In the genomic region with DNA sequence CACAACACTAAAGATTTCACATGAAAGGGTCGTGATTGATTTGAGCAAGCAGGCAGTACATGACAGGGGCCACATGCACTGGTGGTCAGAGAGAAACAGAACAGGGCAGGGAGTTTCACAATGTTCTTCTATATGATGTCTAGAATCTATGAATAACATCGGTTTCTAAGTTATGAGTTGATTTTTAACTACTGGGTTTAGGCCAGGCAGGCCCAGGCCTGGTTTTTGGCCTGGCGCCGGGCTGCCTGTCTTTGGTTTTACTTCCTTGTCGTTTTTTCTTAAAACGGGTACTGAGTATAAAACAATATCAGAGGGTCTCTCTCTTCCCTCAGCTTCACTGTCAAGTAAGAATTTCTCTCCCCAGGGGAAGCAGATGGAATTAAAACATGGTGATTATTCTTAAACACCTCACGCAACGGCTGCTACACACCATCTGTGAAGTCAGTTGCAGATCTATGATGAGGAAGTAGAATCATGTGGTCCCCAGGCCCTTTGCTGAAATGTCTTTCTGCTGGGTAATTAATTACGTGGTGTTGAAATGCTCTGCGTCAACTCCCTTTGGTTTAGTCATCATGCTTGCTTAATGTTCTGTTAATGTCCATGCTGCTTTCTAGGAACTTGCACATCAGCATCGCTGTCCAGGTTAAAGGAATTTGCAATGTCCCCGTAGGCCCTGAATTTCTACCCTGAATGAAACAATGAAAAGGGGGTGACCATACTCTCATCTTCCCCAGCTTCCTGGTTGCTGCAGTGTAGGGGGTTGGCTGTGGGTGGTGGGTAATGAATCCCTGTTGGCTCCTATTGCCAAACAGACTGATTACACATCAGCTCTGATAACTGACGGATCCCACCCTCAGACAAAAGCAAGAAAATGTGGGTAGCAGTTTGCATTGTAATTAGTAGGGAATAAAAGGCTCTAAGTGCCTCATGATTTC, we compare ENCODE assay signal across 8 cellular contexts.
DNase-seq lines count a peak whose midpoint lies in the region; ATAC-seq and TF ChIP-seq lines count a peak whose summit lies in the region.

No MANE protein-coding gene starts in this region.

- no peak overlapping the region for H3K4me3 ChIP-seq in epithelial cell of proximal tubule (ENCODE audit: low read depth, low read length)

- DNase-seq in D341Med (ENCODE audit: low spot score) (peak; percentile 60), HFFc6 (peak; percentile 87), NCI-H748 (lab: John Stamatoyannopoulos, UW; ENCODE audit: unreplicated experiment) (peak; percentile 90), epithelial cell of proximal tubule (ENCODE audit: low read depth) (peak; percentile 99), pons (ENCODE audit: low spot score) (peak; percentile 66), osteocyte (ENCODE audit: extremely low spot score, unreplicated experiment) (no peak)
- DNase-seq in CD4-positive, alpha-beta T cell, result no peak
- DNase-seq in activated naive CD8-positive, alpha-beta T cell treated with anti-CD3 and anti-CD28 coated beads for 36 hours, result no peak

- H3K27me3 ChIP-seq in CD4-positive, alpha-beta T cell (ENCODE audit: control insufficient read depth, insufficient read depth, low read length), result no peaks in the 10 kb centered on the region

- no peaks in the 10 kb centered on the region for H3K9me3 ChIP-seq in CD4-positive, alpha-beta T cell (ENCODE audit: control insufficient read depth, low read length)

- CTCF ChIA-PET in CD4-positive, alpha-beta T cell (lab: Charles Lee), result no interaction called here

- POLR2A ChIA-PET in CD4-positive, alpha-beta T cell (lab: Charles Lee), result no interaction called here

- peaks cover 4% of the 10 kb centered on the region; the same call in 1 of the 2 replicates for H3K36me3 Mint-ChIP-seq in HFFc6 (ENCODE audit: low read depth)
- no peaks in the 10 kb centered on the region for H3K36me3 Mint-ChIP-seq in CD4-positive, alpha-beta T cell (ENCODE audit: low read depth)
- H3K36me3 Mint-ChIP-seq in osteocyte (ENCODE audit: unreplicated experiment), result no peaks in the 10 kb centered on the region
- no peaks in the 10 kb centered on the region for H3K36me3 Mint-ChIP-seq in activated naive CD8-positive, alpha-beta T cell treated with anti-CD3 and anti-CD28 coated beads for 36 hours

- ATAC-seq in CD4-positive, alpha-beta T cell (ENCODE audit: poor library complexity), result no peak

- H3K27me3 Mint-ChIP-seq in HFFc6 (ENCODE audit: insufficient read depth) (peaks cover 28% of the 10 kb centered on the region), osteocyte (ENCODE audit: unreplicated experiment) (peaks cover 17% of the 10 kb centered on the region)
- H3K27me3 Mint-ChIP-seq in CD4-positive, alpha-beta T cell, result peaks cover 5% of the 10 kb centered on the region
- H3K27me3 Mint-ChIP-seq in activated naive CD8-positive, alpha-beta T cell treated with anti-CD3 and anti-CD28 coated beads for 36 hours, result peaks cover 4% of the 10 kb centered on the region

- H3K9me3 Mint-ChIP-seq in HFFc6 (peaks cover 14% of the 10 kb centered on the region; the same call in 1 of the 2 replicates), osteocyte (ENCODE audit: unreplicated experiment) (peaks cover 10% of the 10 kb centered on the region)
- H3K9me3 Mint-ChIP-seq in CD4-positive, alpha-beta T cell, result peaks cover 6% of the 10 kb centered on the region
- peaks cover 5% of the 10 kb centered on the region for H3K9me3 Mint-ChIP-seq in activated naive CD8-positive, alpha-beta T cell treated with anti-CD3 and anti-CD28 coated beads for 36 hours

- intact Hi-C loops in CD4-positive, alpha-beta T cell (cut with DNase I, micrococcal nuclease), result no loop called here

- H3K27ac ChIP-seq in CD4-positive, alpha-beta T cell (ENCODE audit: low read depth, low read length), result no peak overlapping the region

- peak overlapping the region; percentile 60 for H3K27ac Mint-ChIP-seq in HFFc6
- no peak overlapping the region for H3K27ac Mint-ChIP-seq in CD4-positive, alpha-beta T cell
- no peak overlapping the region for H3K27ac Mint-ChIP-seq in osteocyte (ENCODE audit: unreplicated experiment)
- no peak overlapping the region for H3K27ac Mint-ChIP-seq in activated naive CD8-positive, alpha-beta T cell treated with anti-CD3 and anti-CD28 coated beads for 36 hours

- TF ChIP-seq CTCF in HFFc6 (IDR thresholded peaks at IDR 0.05) (no peak), epithelial cell of proximal tubule (conservative IDR thresholded peaks at IDR 0.05; ENCODE audit: low read depth, low read length) (no peak), osteocyte (IDR thresholded peaks at IDR 0.05) (no peak)
- TF ChIP-seq CTCF in CD4-positive, alpha-beta T cell (IDR thresholded peaks at IDR 0.05), result no peak

- H3K4me1 Mint-ChIP-seq in HFFc6 (ENCODE audit: low read depth) (peaks cover 36% of the 10 kb centered on the region), osteocyte (ENCODE audit: unreplicated experiment) (no peaks in the 10 kb centered on the region)
- peaks cover 6% of the 10 kb centered on the region for H3K4me1 Mint-ChIP-seq in CD4-positive, alpha-beta T cell (ENCODE audit: low read depth)
- H3K4me1 Mint-ChIP-seq in activated naive CD8-positive, alpha-beta T cell treated with anti-CD3 and anti-CD28 coated beads for 36 hours, result no peaks in the 10 kb centered on the region

- H3K4me3 Mint-ChIP-seq in HFFc6, result peak overlapping the region; percentile 35
- H3K4me3 Mint-ChIP-seq in CD4-positive, alpha-beta T cell, result no peak overlapping the region
- no peak overlapping the region for H3K4me3 Mint-ChIP-seq in osteocyte (ENCODE audit: unreplicated experiment)
- H3K4me3 Mint-ChIP-seq in activated naive CD8-positive, alpha-beta T cell treated with anti-CD3 and anti-CD28 coated beads for 36 hours, result no peak overlapping the region

Comparison
In these comparisons a context has a peak if more than half of its experiments do, and no peak if none do; other contexts are left out.
1. DNase-seq: peak in D341Med (single experiment), HFFc6 (single experiment), NCI-H748 (single experiment), epithelial cell of proximal tubule (single experiment) and pons (single experiment); none in CD4-positive, alpha-beta T cell (0 of 10), osteocyte (single experiment) and activated naive CD8-positive, alpha-beta T cell treated with anti-CD3 and anti-CD28 coated beads for 36 hours (single experiment).